Comparison of ENCODE assay signal across 17 cellular contexts in genomic region chr9:99730063-99730462, GRCh38.
DNase-seq lines count a peak whose midpoint lies in the region; ATAC-seq and TF ChIP-seq lines count a peak whose summit lies in the region.
"Had no signal": no experiment of that assay in that cellular context is flagged by ENCODE, and none has a peak within 500 bp of the region (broad histone marks: within the 10 kb centered on the region; RNA-seq: fewer than 3 reads in every experiment).

No MANE protein-coding gene starts in this region.

- H3K27me3 ChIP-seq in left lung = no peaks in the 10 kb centered on the region

- H3K4me1 Mint-ChIP-seq in WTC11 = peaks cover 21% of the 10 kb centered on the region
- peaks cover 7% of the 10 kb centered on the region for H3K4me1 Mint-ChIP-seq in stimulated activated memory B cell treated with anti-CD40 and anti-IgM and Interleukin-4, amounts not matched to agents 10 μg/mL and 1 μg/mL and 100 μg/mL, for 72 hours

- no peak for TF ChIP-seq CTCF in WTC11 (IDR thresholded peaks at IDR 0.05)
- no peak for TF ChIP-seq CTCF in left lung (IDR thresholded peaks at IDR 0.05)

- ATAC-seq in WTC11 (peak; percentile 72), left lung (peak; percentile 79), GM19324 (IDR thresholded peaks at IDR 0.05; ENCODE audit: low FRiP score, unreplicated experiment) (no peak), HG02571 (IDR thresholded peaks at IDR 0.05; ENCODE audit: unreplicated experiment) (no peak), HG03378 (IDR thresholded peaks at IDR 0.05; ENCODE audit: unreplicated experiment) (no peak)
- ATAC-seq in stimulated activated memory B cell treated with anti-CD40 and anti-IgM and Interleukin-4, amounts not matched to agents 10 μg/mL and 1 μg/mL and 100 μg/mL, for 72 hours = no peak
- ATAC-seq: A549, HepG2 had no signal

- no peaks in the 10 kb centered on the region for H3K27me3 Mint-ChIP-seq in WTC11 (ENCODE audit: low read depth)
- no peaks in the 10 kb centered on the region for H3K27me3 Mint-ChIP-seq in stimulated activated memory B cell treated with anti-CD40 and anti-IgM and Interleukin-4, amounts not matched to agents 10 μg/mL and 1 μg/mL and 100 μg/mL, for 72 hours

- H3K9me3 Mint-ChIP-seq in WTC11 = no peaks in the 10 kb centered on the region
- no peaks in the 10 kb centered on the region for H3K9me3 Mint-ChIP-seq in stimulated activated memory B cell treated with anti-CD40 and anti-IgM and Interleukin-4, amounts not matched to agents 10 μg/mL and 1 μg/mL and 100 μg/mL, for 72 hours
- H3K9me3 Mint-ChIP-seq: CD14-positive monocyte; CD4-positive, alpha-beta memory T cell had no signal

- no peaks in the 10 kb centered on the region for H3K36me3 Mint-ChIP-seq in WTC11
- no peaks in the 10 kb centered on the region for H3K36me3 Mint-ChIP-seq in stimulated activated memory B cell treated with anti-CD40 and anti-IgM and Interleukin-4, amounts not matched to agents 10 μg/mL and 1 μg/mL and 100 μg/mL, for 72 hours
- H3K36me3 Mint-ChIP-seq: CD14-positive monocyte; CD4-positive, alpha-beta memory T cell had no signal

- H3K27ac ChIP-seq in left lung = no peak overlapping the region
- H3K27ac ChIP-seq: 22Rv1, A549 had no signal

- DNase-seq in ELF-1 (ENCODE audit: low read depth, low spot score) (peak; percentile 4), WTC11 (ENCODE audit: low spot score) (no peak), left lung (no peak)
- DNase-seq: AML-193; CD4-positive, alpha-beta memory T cell; DMS153; DMS79; GF-D8 had no signal

- no peak overlapping the region for H3K4me3 Mint-ChIP-seq in WTC11
- no peak overlapping the region for H3K4me3 Mint-ChIP-seq in stimulated activated memory B cell treated with anti-CD40 and anti-IgM and Interleukin-4, amounts not matched to agents 10 μg/mL and 1 μg/mL and 100 μg/mL, for 72 hours
- H3K4me3 Mint-ChIP-seq: CD14-positive monocyte; CD4-positive, alpha-beta memory T cell had no signal

- no peaks in the 10 kb centered on the region for H3K36me3 ChIP-seq in left lung
- H3K36me3 ChIP-seq: HAP-1 had no signal

- no peak overlapping the region for H3K4me3 ChIP-seq in left lung
- H3K4me3 ChIP-seq: A549, HAP-1 had no signal

- peak overlapping the region; percentile 26; the same call in 1 of the 2 replicates for H3K27ac Mint-ChIP-seq in WTC11
- peak overlapping the region; percentile 1 for H3K27ac Mint-ChIP-seq in stimulated activated memory B cell treated with anti-CD40 and anti-IgM and Interleukin-4, amounts not matched to agents 10 μg/mL and 1 μg/mL and 100 μg/mL, for 72 hours
- H3K27ac Mint-ChIP-seq: CD14-positive monocyte; CD4-positive, alpha-beta memory T cell had no signal

- H3K4me1 ChIP-seq in left lung = peaks cover 0 to 13% of the 10 kb centered on the region in 2 donors
- H3K4me1 ChIP-seq: A549, HAP-1 had no signal

- POLR2A ChIA-PET in WTC11 (lab: Charles Lee) = no interaction called here

- H3K9me3 ChIP-seq in left lung = no peaks in the 10 kb centered on the region
- H3K9me3 ChIP-seq: A549, HAP-1 had no signal

- intact Hi-C loops in left lung (cut with DNase I) = no loop called here

- CTCF ChIA-PET in WTC11 (lab: Charles Lee) = interaction anchor here (0.8 kb wide), 1 partner anchor 95 kb away, joined by 3 read pairs; no protein-coding TSS in a partner anchor

TF ChIP-seq in WTC11, 78 proteins besides CTCF, POLR2A, EP300 and RAD21:
- TF ChIP-seq RORB (CRISPR knock-in tag; IDR thresholded peaks at IDR 0.05) (no peak), ARID4B (CRISPR knock-in tag; IDR thresholded peaks at IDR 0.05; ENCODE audit: borderline replicate concordance) (no peak), CDX4 (CRISPR knock-in tag; IDR thresholded peaks at IDR 0.05; ENCODE audit: borderline replicate concordance) (no peak), ZNF232 (CRISPR knock-in tag; IDR thresholded peaks at IDR 0.05) (no peak), ZBTB43 (CRISPR knock-in tag; IDR thresholded peaks at IDR 0.05) (no peak), RELA (CRISPR knock-in tag; IDR thresholded peaks at IDR 0.05; ENCODE audit: borderline replicate concordance) (no peak), GTF2I (CRISPR knock-in tag; conservative IDR thresholded peaks at IDR 0.05) (no peak), E2F4 (CRISPR knock-in tag; IDR thresholded peaks at IDR 0.05; ENCODE audit: borderline replicate concordance, low read depth) (no peak), IRF2 (CRISPR knock-in tag; IDR thresholded peaks at IDR 0.05; ENCODE audit: borderline replicate concordance, low read depth) (no peak)
- TF ChIP-seq, protein P1, sequence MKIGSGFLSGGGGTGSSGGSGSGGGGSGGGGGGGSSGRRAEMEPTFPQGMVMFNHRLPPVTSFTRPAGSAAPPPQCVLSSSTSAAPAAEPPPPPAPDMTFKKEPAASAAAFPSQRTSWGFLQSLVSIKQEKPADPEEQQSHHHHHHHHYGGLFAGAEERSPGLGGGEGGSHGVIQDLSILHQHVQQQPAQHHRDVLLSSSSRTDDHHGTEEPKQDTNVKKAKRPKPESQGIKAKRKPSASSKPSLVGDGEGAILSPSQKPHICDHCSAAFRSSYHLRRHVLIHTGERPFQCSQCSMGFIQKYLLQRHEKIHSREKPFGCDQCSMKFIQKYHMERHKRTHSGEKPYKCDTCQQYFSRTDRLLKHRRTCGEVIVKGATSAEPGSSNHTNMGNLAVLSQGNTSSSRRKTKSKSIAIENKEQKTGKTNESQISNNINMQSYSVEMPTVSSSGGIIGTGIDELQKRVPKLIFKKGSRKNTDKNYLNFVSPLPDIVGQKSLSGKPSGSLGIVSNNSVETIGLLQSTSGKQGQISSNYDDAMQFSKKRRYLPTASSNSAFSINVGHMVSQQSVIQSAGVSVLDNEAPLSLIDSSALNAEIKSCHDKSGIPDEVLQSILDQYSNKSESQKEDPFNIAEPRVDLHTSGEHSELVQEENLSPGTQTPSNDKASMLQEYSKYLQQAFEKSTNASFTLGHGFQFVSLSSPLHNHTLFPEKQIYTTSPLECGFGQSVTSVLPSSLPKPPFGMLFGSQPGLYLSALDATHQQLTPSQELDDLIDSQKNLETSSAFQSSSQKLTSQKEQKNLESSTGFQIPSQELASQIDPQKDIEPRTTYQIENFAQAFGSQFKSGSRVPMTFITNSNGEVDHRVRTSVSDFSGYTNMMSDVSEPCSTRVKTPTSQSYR (CRISPR knock-in tag; IDR thresholded peaks at IDR 0.05) = no peak
- TF ChIP-seq, protein P2, sequence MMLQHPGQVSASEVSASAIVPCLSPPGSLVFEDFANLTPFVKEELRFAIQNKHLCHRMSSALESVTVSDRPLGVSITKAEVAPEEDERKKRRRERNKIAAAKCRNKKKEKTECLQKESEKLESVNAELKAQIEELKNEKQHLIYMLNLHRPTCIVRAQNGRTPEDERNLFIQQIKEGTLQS (CRISPR knock-in tag; conservative IDR thresholded peaks at IDR 0.05) = no peak

Comparison
In these comparisons a context has a peak if more than half of its experiments do, and no peak if none do; other contexts are left out.
1. ATAC-seq: peak in WTC11 (single experiment) and left lung (single experiment); none in stimulated activated memory B cell treated with anti-CD40 and anti-IgM and Interleukin-4, amounts not matched to agents 10 μg/mL and 1 μg/mL and 100 μg/mL, for 72 hours (single experiment), GM19324 (single experiment), HG02571 (single experiment) and HG03378 (single experiment).